In the genomic region with DNA sequence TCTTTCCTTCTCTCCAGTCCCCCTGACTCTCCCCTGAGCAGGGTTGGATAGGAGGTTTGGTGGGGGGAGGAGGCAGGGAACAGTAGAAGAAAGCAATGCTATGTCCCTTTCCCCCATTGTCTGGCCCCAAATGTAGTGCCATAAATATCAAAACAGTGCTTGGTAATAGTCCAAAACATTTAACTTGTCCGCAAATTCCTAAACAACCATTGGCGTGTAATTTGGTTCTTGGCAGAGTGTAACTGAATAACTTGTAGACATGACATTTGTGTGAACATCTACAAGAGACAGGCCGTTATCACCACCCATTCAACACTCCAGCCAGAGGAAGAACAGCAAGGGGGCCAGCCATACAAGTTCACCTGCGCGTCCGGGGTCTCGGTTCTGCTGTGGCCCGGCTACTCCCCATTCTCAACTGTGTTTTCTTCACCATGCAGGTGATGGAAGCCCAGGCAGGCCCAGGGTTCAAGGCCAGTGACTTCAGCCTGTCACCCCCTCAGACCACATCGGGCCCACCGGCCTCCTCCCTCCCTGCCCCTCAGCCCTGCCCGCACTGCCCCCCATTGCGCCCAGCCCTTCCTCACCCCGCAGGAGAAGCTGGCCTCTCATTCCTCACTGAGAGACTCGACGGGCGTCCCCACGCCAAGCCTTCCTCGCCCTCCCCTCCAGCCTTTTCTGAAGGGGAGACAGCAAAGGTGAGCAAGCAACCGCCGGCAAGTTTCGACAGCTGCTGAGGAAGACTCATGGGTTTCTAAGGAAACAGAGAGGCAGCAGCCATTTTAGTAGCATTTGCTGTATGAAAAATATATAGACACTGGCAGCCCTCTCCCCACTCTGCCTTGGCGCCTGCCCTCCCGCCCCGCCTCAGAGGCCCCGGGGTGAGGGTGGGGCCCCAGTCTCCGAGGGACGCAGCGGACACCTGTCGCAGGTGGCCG, we compare ENCODE assay signal across 8 cellular contexts. TPM values are rescaled to one million over a fixed set of nuclear protein-coding genes. Genes with fewer than 3 reads are reported as not detected.
DNase-seq lines count a peak whose midpoint lies in the region; ATAC-seq, FAIRE-seq and TF ChIP-seq lines count a peak whose summit lies in the region.

No MANE protein-coding gene starts in this region.

- POLR2A ChIA-PET in CD4-positive, alpha-beta memory T cell (lab: Charles Lee; ENCODE audit: partially characterized antibody), result no interaction called here

- ATAC-seq in pancreas, result peak; percentile 18 to 49 (median 38)
- no peak for ATAC-seq in natural killer cell treated with Interleukin-12 subunit alpha and Interleukin-12 subunit beta and Interleukin-15 and Interleukin-18, amount 100 ng/mL, for 72 hours

- peaks cover 5% of the 10 kb centered on the region for H3K4me1 ChIP-seq in CD4-positive, alpha-beta memory T cell (ENCODE audit: insufficient read depth, low read length)
- H3K4me1 ChIP-seq in endodermal cell (ENCODE audit: control insufficient read depth, insufficient read depth, low read length), result no peaks in the 10 kb centered on the region
- H3K4me1 ChIP-seq in pancreas, result no peaks in the 10 kb centered on the region

- H3K36me3 ChIP-seq in CD4-positive, alpha-beta memory T cell (ENCODE audit: insufficient read depth, low read length), result no peaks in the 10 kb centered on the region
- H3K36me3 ChIP-seq in endodermal cell (ENCODE audit: control insufficient read depth, insufficient read depth, low read length) (no peaks in the 10 kb centered on the region), pancreas (no peaks in the 10 kb centered on the region)

- no peaks in the 10 kb centered on the region for H3K9me3 Mint-ChIP-seq in CD4-positive, alpha-beta memory T cell
- H3K9me3 Mint-ChIP-seq in endodermal cell (no peaks in the 10 kb centered on the region), immature natural killer cell (no peaks in the 10 kb centered on the region)
- no peaks in the 10 kb centered on the region for H3K9me3 Mint-ChIP-seq in natural killer cell treated with Interleukin-12 subunit alpha and Interleukin-12 subunit beta and Interleukin-15 and Interleukin-18, amount 100 ng/mL, for 72 hours

- peak overlapping the region; percentile 5 to 65 (median 46) for H3K4me3 Mint-ChIP-seq in CD4-positive, alpha-beta memory T cell
- H3K4me3 Mint-ChIP-seq in endodermal cell, result peak overlapping the region; percentile 71
- H3K4me3 Mint-ChIP-seq in natural killer cell treated with Interleukin-12 subunit alpha and Interleukin-12 subunit beta and Interleukin-15 and Interleukin-18, amount 100 ng/mL, for 72 hours, result no peak overlapping the region
- peak overlapping the region in 1 of 5 donors; percentile 44 for H3K4me3 Mint-ChIP-seq in immature natural killer cell

- H3K4me3 ChIP-seq in CD4-positive, alpha-beta memory T cell (ENCODE audit: low read length in 2 of 2), result no peak overlapping the region
- H3K4me3 ChIP-seq in endodermal cell (ENCODE audit: low read length) (no peak overlapping the region), pancreas (peak overlapping the region; percentile 21 to 67 (median 57))

- CTCF ChIA-PET in CD4-positive, alpha-beta memory T cell (lab: Charles Lee; ENCODE audit: partially characterized antibody), result no interaction called here

- no peaks in the 10 kb centered on the region for H3K36me3 Mint-ChIP-seq in CD4-positive, alpha-beta memory T cell
- H3K36me3 Mint-ChIP-seq in endodermal cell (ENCODE audit: low read depth), result no peaks in the 10 kb centered on the region
- peaks cover 5% of the 10 kb centered on the region for H3K36me3 Mint-ChIP-seq in natural killer cell treated with Interleukin-12 subunit alpha and Interleukin-12 subunit beta and Interleukin-15 and Interleukin-18, amount 100 ng/mL, for 72 hours
- no peaks in the 10 kb centered on the region for H3K36me3 Mint-ChIP-seq in immature natural killer cell

- 50 to 69% methylated on average over 8 to 30 of the region's 30 CpGs for WGBS in endodermal cell (ENCODE audit: insufficient coverage in 1 of 2, insufficient read length in 1 of 2), 2 experiments
- 29 to 36% methylated on average over 29 to 30 of the region's 30 CpGs for WGBS in pancreas, 2 donors

- peaks cover 41 to 47% of the 10 kb centered on the region in 2 donors for H3K27me3 Mint-ChIP-seq in CD4-positive, alpha-beta memory T cell
- peaks cover 56% of the 10 kb centered on the region for H3K27me3 Mint-ChIP-seq in endodermal cell (ENCODE audit: insufficient read depth)
- peaks cover 52 to 68% of the 10 kb centered on the region in 2 donors for H3K27me3 Mint-ChIP-seq in natural killer cell treated with Interleukin-12 subunit alpha and Interleukin-12 subunit beta and Interleukin-15 and Interleukin-18, amount 100 ng/mL, for 72 hours
- H3K27me3 Mint-ChIP-seq in immature natural killer cell (ENCODE audit: low read depth in 3 of 3), result peaks cover 20 to 22% (median 21%) of the 10 kb centered on the region in 3 donors

- DNase-seq in CD4-positive, alpha-beta memory T cell, result no peak
- DNase-seq in NCI-H2227 (lab: John Stamatoyannopoulos, UW; ENCODE audit: unreplicated experiment) (peak; percentile 32), endodermal cell (peak; percentile 60), pancreas (peak in 1 of 6 donors; percentile 39), immature natural killer cell (no peak), NCI-H2029 treated with DMSO at 0.1 percent for 48 hours (lab: John Stamatoyannopoulos, UW) (no peak), putamen (ENCODE audit: low spot score) (no peak)
- DNase-seq in natural killer cell treated with Interleukin-12 subunit alpha and Interleukin-12 subunit beta and Interleukin-15 and Interleukin-18, amount 100 ng/mL, for 72 hours (ENCODE audit: low spot score), result no peak

- H3K9ac ChIP-seq in endodermal cell (ENCODE audit: extremely low read depth, low read length, poor library complexity, severe bottlenecking), result no peak overlapping the region

- no peak for FAIRE-seq in pancreas (lab: Jason Lieb, UNC)

- H3K27me3 ChIP-seq in CD4-positive, alpha-beta memory T cell (ENCODE audit: insufficient read depth, low read length), result peaks cover 15% of the 10 kb centered on the region
- peaks cover 46% of the 10 kb centered on the region for H3K27me3 ChIP-seq in endodermal cell (ENCODE audit: control insufficient read depth, insufficient read depth, low read length, poor library complexity, severe bottlenecking)
- H3K27me3 ChIP-seq in pancreas, result no peaks in the 10 kb centered on the region

- TF ChIP-seq CTCF in endodermal cell (conservative IDR thresholded peaks at IDR 0.05) (no peak), pancreas (IDR thresholded peaks at IDR 0.05) (no peak)

- H3K9me3 ChIP-seq in CD4-positive, alpha-beta memory T cell (ENCODE audit: control insufficient read depth in 1 of 2, low read length in 2 of 2), result no peaks in the 10 kb centered on the region
- H3K9me3 ChIP-seq in endodermal cell (ENCODE audit: control insufficient read depth, low read length) (no peaks in the 10 kb centered on the region), pancreas (no peaks in the 10 kb centered on the region)

- H3K4me1 Mint-ChIP-seq in CD4-positive, alpha-beta memory T cell, result peaks cover 0 to 8% (median 6%) of the 10 kb centered on the region in 4 donors
- H3K4me1 Mint-ChIP-seq in endodermal cell (peaks cover 5% of the 10 kb centered on the region), immature natural killer cell (peaks cover 4 to 6% of the 10 kb centered on the region in 2 donors)
- H3K4me1 Mint-ChIP-seq in natural killer cell treated with Interleukin-12 subunit alpha and Interleukin-12 subunit beta and Interleukin-15 and Interleukin-18, amount 100 ng/mL, for 72 hours (ENCODE audit: low read depth in 2 of 2), result no peaks in the 10 kb centered on the region

- no peak overlapping the region for H3K27ac ChIP-seq in CD4-positive, alpha-beta memory T cell (ENCODE audit: low read depth, low read length)
- H3K27ac ChIP-seq in endodermal cell (ENCODE audit: low read depth, low read length) (no peak overlapping the region), pancreas (no peak overlapping the region)

- no peak overlapping the region for H3K27ac Mint-ChIP-seq in CD4-positive, alpha-beta memory T cell
- no peak overlapping the region for H3K27ac Mint-ChIP-seq in endodermal cell
- no peak overlapping the region for H3K27ac Mint-ChIP-seq in natural killer cell treated with Interleukin-12 subunit alpha and Interleukin-12 subunit beta and Interleukin-15 and Interleukin-18, amount 100 ng/mL, for 72 hours
- no peak overlapping the region for H3K27ac Mint-ChIP-seq in immature natural killer cell

- intact Hi-C loops in CD4-positive, alpha-beta memory T cell (cut with micrococcal nuclease), result no loop called here
- intact Hi-C loops in pancreas (cut with DNase I), result no loop called here

RNA-seq across cellular contexts. Expression of a gene that starts 0.7 kb away (rescaled TPM):
- not detected for total RNA-seq in CD4-positive, alpha-beta memory T cell
- polyA plus RNA-seq in CD4-positive, alpha-beta memory T cell, result not detected
- total RNA-seq in endodermal cell (under 1 TPM; 0.77 to 0.88 TPM), pancreas (1 to 10 TPM; 2.9 to 9.0 (median 5.1) TPM)
- polyA plus RNA-seq in endodermal cell (2013, experiment 1 of 2), result 3.6 TPM
- polyA plus RNA-seq in endodermal cell (2013, experiment 2 of 2), result 3.8 TPM
- polyA plus RNA-seq in pancreas (1 to 10 TPM; 2.1 to 7.0 TPM), immature natural killer cell (not detected)
- under 1 TPM in 1 of 2 donors, not detected in 1; 0.43 TPM for total RNA-seq in natural killer cell treated with Interleukin-12 subunit alpha and Interleukin-12 subunit beta and Interleukin-15 and Interleukin-18, amount 100 ng/mL, for 72 hours

Comparison
In these comparisons a context has a peak if more than half of its experiments do, and no peak if none do; other contexts are left out.
1. DNase-seq: peak in NCI-H2227 (single experiment) and endodermal cell (single experiment); none in CD4-positive, alpha-beta memory T cell (0 of 5), natural killer cell treated with Interleukin-12 subunit alpha and Interleukin-12 subunit beta and Interleukin-15 and Interleukin-18, amount 100 ng/mL, for 72 hours (single experiment), immature natural killer cell (0 of 3), NCI-H2029 treated with DMSO at 0.1 percent for 48 hours (single experiment) and putamen (single experiment).
2. H3K4me3 ChIP-seq: peak in pancreas (4 of 4); none in CD4-positive, alpha-beta memory T cell (0 of 2) and endodermal cell (single experiment).
3. ATAC-seq: peak in pancreas (4 of 4); none in natural killer cell treated with Interleukin-12 subunit alpha and Interleukin-12 subunit beta and Interleukin-15 and Interleukin-18, amount 100 ng/mL, for 72 hours (0 of 2).